8 cellular contexts compared by ENCODE assay signal in genomic region chr11:17077240-17077519, GRCh38.
DNase-seq lines count a peak whose midpoint lies in the region; ATAC-seq lines count a peak whose summit lies in the region.

No MANE protein-coding gene starts in this region.

- no peaks in the 10 kb centered on the region for H3K27me3 Mint-ChIP-seq in stimulated activated naive CD8-positive, alpha-beta T cell treated with anti-CD3 and anti-CD28 coated beads, Interleukin-15, amount 100 ng/mL, for 72 hours

- H3K36me3 ChIP-seq in adipocyte (ENCODE audit: control insufficient read depth, insufficient read depth, low read length, severe bottlenecking) (peaks cover 33% of the 10 kb centered on the region), iPS-15b (ENCODE audit: control insufficient read depth, insufficient read depth, low read length) (peaks cover 28% of the 10 kb centered on the region)

- H3K9ac ChIP-seq in adipocyte (ENCODE audit: low read length) (peak overlapping the region; percentile 99), iPS-15b (ENCODE audit: low read depth, low read length) (peak overlapping the region; percentile 99)

- peak; percentile 6 to 14 for DNase-seq in stimulated activated CD8-positive, alpha-beta memory T cell treated with anti-CD3 and anti-CD28 coated beads, Interleukin-2, amount 100 ng/mL, for 48 hours (ENCODE audit: low read depth in 2 of 2)
- no peak for DNase-seq in stimulated activated CD8-positive, alpha-beta memory T cell treated with anti-CD3 and anti-CD28 coated beads, Interleukin-4, amount 100 ng/mL, for 48 hours
- DNase-seq in adipocyte (ENCODE audit: low read depth) (no peak), RPMI8226 (no peak), SW480 (ENCODE audit: low spot score) (no peak)
- DNase-seq in stimulated activated naive CD8-positive, alpha-beta T cell treated with anti-CD3 and anti-CD28 coated beads, Interleukin-15, amount 100 ng/mL, for 72 hours, result no peak

- H3K4me3 ChIP-seq in adipocyte (ENCODE audit: low read length) (peak overlapping the region; percentile 97), iPS-15b (ENCODE audit: low read depth, low read length) (peak overlapping the region; percentile 98)

- no peaks in the 10 kb centered on the region for H3K9me3 ChIP-seq in adipocyte (ENCODE audit: control insufficient read depth, low read length)
- H3K9me3 ChIP-seq in iPS-15b (ENCODE audit: control insufficient read depth, insufficient read depth, low read length), result no peaks in the 10 kb centered on the region

- H3K27ac Mint-ChIP-seq in stimulated activated naive CD8-positive, alpha-beta T cell treated with anti-CD3 and anti-CD28 coated beads, Interleukin-15, amount 100 ng/mL, for 72 hours, result peak overlapping the region; percentile 97 to 99

- H3K4me1 ChIP-seq in adipocyte (ENCODE audit: control insufficient read depth, insufficient read depth, low read length) (peaks cover 23% of the 10 kb centered on the region), iPS-15b (ENCODE audit: control insufficient read depth, insufficient read depth, low read length) (peaks cover 3% of the 10 kb centered on the region)

- peaks cover 49% of the 10 kb centered on the region for H3K4me1 Mint-ChIP-seq in stimulated activated naive CD8-positive, alpha-beta T cell treated with anti-CD3 and anti-CD28 coated beads, Interleukin-15, amount 100 ng/mL, for 72 hours

- H3K4me3 Mint-ChIP-seq in stimulated activated naive CD8-positive, alpha-beta T cell treated with anti-CD3 and anti-CD28 coated beads, Interleukin-15, amount 100 ng/mL, for 72 hours, result peak overlapping the region; percentile 98 to 100

- no peaks in the 10 kb centered on the region for H3K9me3 Mint-ChIP-seq in stimulated activated naive CD8-positive, alpha-beta T cell treated with anti-CD3 and anti-CD28 coated beads, Interleukin-15, amount 100 ng/mL, for 72 hours

- ATAC-seq in HG03280 (IDR thresholded peaks at IDR 0.05; ENCODE audit: unreplicated experiment), result peak; percentile 10
- peak; percentile 34 for ATAC-seq in stimulated activated naive CD8-positive, alpha-beta T cell treated with anti-CD3 and anti-CD28 coated beads, Interleukin-15, amount 100 ng/mL, for 72 hours

- H3K27me3 ChIP-seq in adipocyte (replicated peaks; ENCODE audit: control insufficient read depth, insufficient read depth, low read length), result no peaks in the 10 kb centered on the region
- no peaks in the 10 kb centered on the region for H3K27me3 ChIP-seq in iPS-15b (ENCODE audit: control insufficient read depth, insufficient read depth, low read length)

Comparison
In these comparisons a context has a peak if more than half of its experiments do, and no peak if none do; other contexts are left out.
1. DNase-seq: peak in stimulated activated CD8-positive, alpha-beta memory T cell treated with anti-CD3 and anti-CD28 coated beads, Interleukin-2, amount 100 ng/mL, for 48 hours (2 of 2); none in stimulated activated CD8-positive, alpha-beta memory T cell treated with anti-CD3 and anti-CD28 coated beads, Interleukin-4, amount 100 ng/mL, for 48 hours (single experiment), adipocyte (single experiment), stimulated activated naive CD8-positive, alpha-beta T cell treated with anti-CD3 and anti-CD28 coated beads, Interleukin-15, amount 100 ng/mL, for 72 hours (0 of 2), RPMI8226 (single experiment) and SW480 (single experiment).